27 cellular contexts compared by ENCODE assay signal in genomic region chr20:52536040-52536439, GRCh38.
"Had no signal": no experiment of that assay in that cellular context is flagged by ENCODE, and none has a peak within 500 bp of the region (broad histone marks: within the 10 kb centered on the region; RNA-seq: fewer than 3 reads in every experiment).

No MANE protein-coding gene starts in this region.

- H3K4me1 ChIP-seq: stomach, suprapubic skin, testis, thyroid gland, tibial artery, tibial nerve, upper lobe of left lung, upper lobe of right lung, uterus, vagina had no signal

- H3K27ac ChIP-seq: stomach, suprapubic skin, testis, thoracic aorta, thyroid gland, tibial artery, tibial nerve, transverse colon, upper lobe of left lung, upper lobe of right lung, uterus, vagina had no signal

- ATAC-seq: stimulated activated effector memory CD8-positive, alpha-beta T cell treated with anti-CD3 and anti-CD28 coated beads, Interleukin-12 subunit alpha, Interleukin-12 subunit beta, amount 100 ng/mL, for 72 hours; stimulated activated memory B cell treated with anti-CD40 and anti-IgM and Interleukin-4, amounts not matched to agents 10 μg/mL and 1 μg/mL and 100 μg/mL, for 72 hours; stimulated activated naive B cell treated with anti-CD40 and anti-IgM and Interleukin-4, amounts not matched to agents 10 μg/mL and 1 μg/mL and 100 μg/mL, for 72 hours; stimulated activated naive CD8-positive, alpha-beta T cell treated with anti-CD3 and anti-CD28 coated beads, Interleukin-15, amount 100 ng/mL, for 72 hours; stimulated activated naive CD8-positive, alpha-beta T cell treated with anti-CD3 and anti-CD28 coated beads, Interleukin-15, Interleukin-2, amounts not matched to agents 100 U/mL and 50 U/mL, for 24 hours; upper lobe of right lung had no signal

- H3K36me3 ChIP-seq: stomach, suprapubic skin, thoracic aorta, thyroid gland, tibial artery, tibial nerve, transverse colon, upper lobe of left lung, upper lobe of right lung, uterus, vagina had no signal

- H3K4me3 ChIP-seq: stomach, suprapubic skin, testis, thoracic aorta, thyroid gland, tibial artery, tibial nerve, transverse colon, upper lobe of left lung, upper lobe of right lung, uterus, vagina had no signal

- H3K9me3 ChIP-seq: stomach, suprapubic skin, testis, thoracic aorta, thyroid gland, tibial artery, transverse colon, upper lobe of left lung, upper lobe of right lung, uterus, vagina had no signal

- FAIRE-seq: urothelium cell line had no signal

- DNase-seq: stimulated activated CD4-positive, alpha-beta T cell treated with anti-CD3 and anti-CD28 coated beads, Interleukin-2, amount 100 ng/mL, for 48 hours; stimulated activated CD4-positive, alpha-beta T cell treated with anti-CD3 and anti-CD28 coated beads, Interleukin-4, amount 100 ng/mL, for 1 hour; stimulated activated CD4-positive, alpha-beta T cell treated with anti-CD3 and anti-CD28 coated beads, Interleukin-4, amount 100 ng/mL, for 24 hours; stimulated activated CD4-positive, alpha-beta T cell treated with anti-CD3 and anti-CD28 coated beads, Interleukin-4, amount 100 ng/mL, for 4 hours; stimulated activated CD8-positive, alpha-beta memory T cell treated with anti-CD3 and anti-CD28 coated beads, Interleukin-4, amount 100 ng/mL, for 48 hours; stimulated activated naive B cell treated with anti-CD40 and anti-IgM and Interleukin-4, amounts not matched to agents 10 μg/mL and 1 μg/mL and 100 μg/mL, for 72 hours; stimulated activated naive CD4-positive, alpha-beta T cell; stimulated activated naive CD4-positive, alpha-beta T cell treated with Interleukin-2 at 50 U/mL for 16 hours; stimulated activated naive CD8-positive, alpha-beta T cell treated with anti-CD3 and anti-CD28 coated beads, Interleukin-15, amount 100 ng/mL, for 72 hours; stimulated activated naive CD8-positive, alpha-beta T cell treated with anti-CD3 and anti-CD28 coated beads, Interleukin-15, Interleukin-2, amounts not matched to agents 100 U/mL and 50 U/mL, for 24 hours; stomach; substantia nigra; testis; thyroid gland; tibial artery; transverse colon; trophoblast cell; upper lobe of left lung; upper lobe of right lung; uterus had no signal

- H3K27me3 ChIP-seq: stomach, testis, thyroid gland, tibial artery, upper lobe of left lung, upper lobe of right lung, uterus, vagina had no signal
